ENCODE assay signal across 21 cellular contexts in genomic region chr15:32668942-32669341, GRCh38. TPM values are rescaled to one million over a fixed set of nuclear protein-coding genes. Genes with fewer than 3 reads are reported as not detected.
DNase-seq lines count a peak whose midpoint lies in the region; ATAC-seq and TF ChIP-seq lines count a peak whose summit lies in the region.
"Had no signal": no experiment of that assay in that cellular context is flagged by ENCODE, and none has a peak within 500 bp of the region (broad histone marks: within the 10 kb centered on the region; RNA-seq: fewer than 3 reads in every experiment).

No MANE protein-coding gene starts in this region.

- POLR2A ChIA-PET in HEK293 (lab: Yijun Ruan, JAX): no interaction called here

- H3K4me3 ChIP-seq in HEK293 (ENCODE audit: low read depth, low read length) (no peak overlapping the region), WERI-Rb-1 (ENCODE audit: low read depth, low read length) (no peak overlapping the region), fibroblast of mammary gland (ENCODE audit: control insufficient read depth, low read depth, low read length) (no peak overlapping the region), mucosa of descending colon (no peak overlapping the region)
- H3K4me3 ChIP-seq: adrenal gland, cardiac muscle cell, gastrocnemius medialis had no signal

- H3K36me3 ChIP-seq in HEK293 (ENCODE audit: control insufficient read depth in 2 of 2, insufficient read depth in 1 of 2, low read length in 2 of 2): no peaks in the 10 kb centered on the region
- H3K36me3 ChIP-seq in WERI-Rb-1: no peaks in the 10 kb centered on the region
- no peaks in the 10 kb centered on the region for H3K36me3 ChIP-seq in mucosa of descending colon (ENCODE audit: low read depth)
- H3K36me3 ChIP-seq: adrenal gland, cardiac muscle cell, gastrocnemius medialis had no signal

- H3K4me1 ChIP-seq in HEK293 (ENCODE audit: control insufficient read depth, insufficient read depth, low read length): no peaks in the 10 kb centered on the region
- no peaks in the 10 kb centered on the region for H3K4me1 ChIP-seq in mucosa of descending colon (ENCODE audit: low read depth)
- H3K4me1 ChIP-seq: gastrocnemius medialis had no signal

- H3K9me3 ChIP-seq in HEK293 (ENCODE audit: control insufficient read depth, insufficient read depth, low read depth, low read length): no peaks in the 10 kb centered on the region
- no peaks in the 10 kb centered on the region for H3K9me3 ChIP-seq in WERI-Rb-1 (ENCODE audit: severe bottlenecking)
- no peaks in the 10 kb centered on the region for H3K9me3 ChIP-seq in mucosa of descending colon
- H3K9me3 ChIP-seq: adrenal gland, gastrocnemius medialis had no signal

- H3K27ac ChIP-seq in HEK293 (ENCODE audit: extremely low read depth, low read depth, low read length): no peak overlapping the region
- H3K27ac ChIP-seq in WERI-Rb-1: no peak overlapping the region
- H3K27ac ChIP-seq in substantia nigra (ENCODE audit: low read depth, low read length, poor library complexity, severe bottlenecking): peak overlapping the region; percentile 97
- H3K27ac ChIP-seq: adrenal gland, cardiac muscle cell, gastrocnemius medialis had no signal

- intact Hi-C loops in mucosa of descending colon (cut with DNase I, micrococcal nuclease): no loop called here

- no peaks in the 10 kb centered on the region for H3K27me3 ChIP-seq in WERI-Rb-1 (ENCODE audit: insufficient read depth, low read depth, severe bottlenecking)
- H3K27me3 ChIP-seq: adrenal gland, cardiac muscle cell, gastrocnemius medialis had no signal

- CTCF ChIA-PET in HEK293 (lab: Yijun Ruan, JAX): interaction anchor here (0.6 to 1.3 kb wide), 7 partner anchors 10 to 325 kb away, joined by 3 to 5 read pairs (median 3); no protein-coding TSS in a partner anchor

- TF ChIP-seq CTCF in HEK293 (tag by site-specific recombination; IDR thresholded peaks at IDR 0.05) (no peak), WERI-Rb-1 (IDR thresholded peaks at IDR 0.05; ENCODE audit: low read depth, low read length) (no peak), fibroblast of mammary gland (conservative IDR thresholded peaks at IDR 0.05; ENCODE audit: control insufficient read depth, insufficient read depth, low read depth, low read length) (no peak), mucosa of descending colon (IDR thresholded peaks at IDR 0.05) (no peak)

- ATAC-seq in GM21786 (IDR thresholded peaks at IDR 0.05; ENCODE audit: unreplicated experiment) (no peak), mucosa of descending colon (no peak), HG02588 (IDR thresholded peaks at IDR 0.05; ENCODE audit: unreplicated experiment) (no peak)
- ATAC-seq: gastrocnemius medialis; stimulated activated naive B cell treated with anti-CD40 and anti-IgM and Interleukin-4, amounts not matched to agents 10 μg/mL and 1 μg/mL and 100 μg/mL, for 72 hours had no signal

- DNase-seq in WERI-Rb-1 (peak; percentile 65), fibroblast of mammary gland (ENCODE audit: low read depth) (peak; percentile 29), substantia nigra (lab: John Stamatoyannopoulos, UW) (no peak), mucosa of descending colon (no peak)
- DNase-seq: activated CD4-positive, alpha-beta T cell treated with anti-CD3 and anti-CD28 coated beads, Interleukin-2, amount 10 ng/mL, durations not matched to agents 7 days and 5 days; activated CD8-positive, alpha-beta memory T cell treated with anti-CD3 and anti-CD28 coated beads, Interleukin-2, amount 50 U/mL, for 4 hours; activated effector memory CD4-positive, alpha-beta T cell treated with Interleukin-2 at 50 U/mL for 16 hours; adrenal gland; CD4-positive, alpha-beta T cell; DMS53; gastrocnemius medialis; MM.1S; NCI-H1436 treated with DMSO at 0.1 percent for 48 hours; Right ventricle myocardium superior; stimulated activated naive B cell treated with anti-CD40 and anti-IgM and Interleukin-4, amounts not matched to agents 10 μg/mL and 1 μg/mL and 100 μg/mL, for 72 hours; SW 1271 had no signal

TF ChIP-seq in HEK293, 187 proteins besides CTCF, POLR2A, EP300 and RAD21:
- no peak for TF ChIP-seq ZBTB17 (tag by site-specific recombination; IDR thresholded peaks at IDR 0.05)
- TF ChIP-seq ZNF155 (tag by site-specific recombination; IDR thresholded peaks at IDR 0.05): no peak
- TF ChIP-seq ZNF2 (tag by site-specific recombination; IDR thresholded peaks at IDR 0.05): no peak
- no peak for TF ChIP-seq ZNF274 (IDR thresholded peaks at IDR 0.05; ENCODE audit: low read length)
- no peak for TF ChIP-seq ZNF274 (tag by site-specific recombination; IDR thresholded peaks at IDR 0.05; ENCODE audit: borderline replicate concordance)
- TF ChIP-seq ZNF548 (tag by site-specific recombination; IDR thresholded peaks at IDR 0.05): no peak
- TF ChIP-seq ATF2 (tag by site-specific recombination; IDR thresholded peaks at IDR 0.05; ENCODE audit: low read depth): peak; percentile 82
- peak; percentile 84 for TF ChIP-seq ZBTB21 (tag by site-specific recombination; IDR thresholded peaks at IDR 0.05)
- TF ChIP-seq ZNF629 (tag by site-specific recombination; IDR thresholded peaks at IDR 0.05): peak; percentile 79
- TF ChIP-seq ZNF544 (tag by site-specific recombination; IDR thresholded peaks at IDR 0.05): no peak
- no peak for TF ChIP-seq ZNF777 (tag by site-specific recombination; IDR thresholded peaks at IDR 0.05; ENCODE audit: borderline replicate concordance)
- no peak for TF ChIP-seq RBAK (tag by site-specific recombination; IDR thresholded peaks at IDR 0.05)

RNA-seq across cellular contexts. Expression of gene SCG5, which starts 27.4 kb away (rescaled TPM):
- 1 to 10 TPM; 4.2 to 7.0 (median 5.7) TPM for total RNA-seq in mucosa of descending colon
- total RNA-seq: CD4-positive, alpha-beta T cell; Right ventricle myocardium superior had no signal

RNA-seq across cellular contexts. Expression of gene GREM1, which starts 48.9 kb away (rescaled TPM):
- total RNA-seq in mucosa of descending colon: 10 to 100 TPM in 2 of 3 donors, 1 to 10 TPM in 1; 9.1 to 77.8 (median 44.8) TPM
- total RNA-seq: activated CD4-positive, alpha-beta T cell treated with anti-CD3 and anti-CD28 coated beads, Interleukin-2, amount 10 ng/mL, durations not matched to agents 7 days and 5 days; CD4-positive, alpha-beta T cell; OCI-LY7; Right ventricle myocardium superior had no signal

RNA-seq across cellular contexts. Expression of gene ARHGAP11A, which starts 53.6 kb away (rescaled TPM):
- 10 to 100 TPM in 1 of 3 donors, 1 to 10 TPM in 2; 5.6 to 23.8 (median 7.7) TPM for total RNA-seq in mucosa of descending colon

Comparison
In these comparisons a context has a peak if more than half of its experiments do, and no peak if none do; other contexts are left out.
1. DNase-seq: peak in WERI-Rb-1 (single experiment) and fibroblast of mammary gland (single experiment); none in substantia nigra (0 of 49) and mucosa of descending colon (0 of 3).